8 cellular contexts compared by ENCODE assay signal in genomic region chr1:167455786-167456446, GRCh38.
DNase-seq lines count a peak whose midpoint lies in the region; ATAC-seq and TF ChIP-seq lines count a peak whose summit lies in the region.

No MANE protein-coding gene starts in this region.

- H3K27me3 Mint-ChIP-seq in activated T-cell treated with anti-CD3 and anti-CD28 coated beads, Interleukin-2, amount 50 U/mL, for 72 hours (ENCODE audit: low read depth), result no peaks in the 10 kb centered on the region

- H3K4me1 Mint-ChIP-seq in activated T-cell treated with anti-CD3 and anti-CD28 coated beads, Interleukin-2, amount 50 U/mL, for 72 hours (ENCODE audit: low read depth), result peaks cover 78% of the 10 kb centered on the region

- H3K27me3 ChIP-seq in foreskin keratinocyte (peaks cover 7% of the 10 kb centered on the region), neutrophil (peaks cover 55% of the 10 kb centered on the region)

- H3K9me3 ChIP-seq in neutrophil, result no peaks in the 10 kb centered on the region

- no peaks in the 10 kb centered on the region for H3K36me3 ChIP-seq in neutrophil

- peak overlapping the region; percentile 83 to 87 for H3K4me3 Mint-ChIP-seq in activated T-cell treated with anti-CD3 and anti-CD28 coated beads, Interleukin-2, amount 50 U/mL, for 72 hours

- peak; percentile 22 for ATAC-seq in GM19328 (IDR thresholded peaks at IDR 0.05; ENCODE audit: unreplicated experiment)
- ATAC-seq in HG03442 (IDR thresholded peaks at IDR 0.05; ENCODE audit: unreplicated experiment), result peak; percentile 36
- ATAC-seq in activated T-cell treated with anti-CD3 and anti-CD28 coated beads, Interleukin-2, amount 50 U/mL, for 72 hours (replicated peaks in 1 of 2), result peak; percentile 59 to 63
- peak; percentile 33 for ATAC-seq in foreskin keratinocyte

- no peaks in the 10 kb centered on the region for H3K4me1 ChIP-seq in foreskin keratinocyte
- peaks cover 16 to 19% of the 10 kb centered on the region in 2 experiments for H3K4me1 ChIP-seq in neutrophil (ENCODE audit: control insufficient read depth in 1 of 2, insufficient read depth in 1 of 2, low read depth in 1 of 2, low read length in 1 of 2)

- H3K9me3 Mint-ChIP-seq in activated T-cell treated with anti-CD3 and anti-CD28 coated beads, Interleukin-2, amount 50 U/mL, for 72 hours, result no peaks in the 10 kb centered on the region

- H3K27ac ChIP-seq in foreskin keratinocyte (peak overlapping the region; percentile 63), neutrophil (no peak overlapping the region)

- peak overlapping the region; percentile 51 to 72 for H3K4me3 ChIP-seq in neutrophil (ENCODE audit: low read depth in 1 of 2, low read length in 1 of 2)

- H3K27ac Mint-ChIP-seq in activated T-cell treated with anti-CD3 and anti-CD28 coated beads, Interleukin-2, amount 50 U/mL, for 72 hours, result peak overlapping the region; percentile 59

- no peak for TF ChIP-seq CTCF in foreskin keratinocyte (conservative IDR thresholded peaks at IDR 0.05)
- no peak for TF ChIP-seq CTCF in neutrophil (IDR thresholded peaks at IDR 0.05)

- H3K36me3 Mint-ChIP-seq in activated T-cell treated with anti-CD3 and anti-CD28 coated beads, Interleukin-2, amount 50 U/mL, for 72 hours (ENCODE audit: insufficient read depth in 2 of 2), result no peaks in the 10 kb centered on the region

- peak; percentile 22 for DNase-seq in CD1c-positive myeloid dendritic cell (ENCODE audit: extremely low spot score)
- DNase-seq in activated T-cell treated with anti-CD3 and anti-CD28 coated beads, Interleukin-2, amount 50 U/mL, for 72 hours, result peak; percentile 70 to 78
- no peak for DNase-seq in foreskin keratinocyte
- no peak for DNase-seq in AML-193 (lab: John Stamatoyannopoulos, UW)
- no peak for DNase-seq in epidermal melanocyte (ENCODE audit: insufficient read length, low spot score)

Comparison
In these comparisons a context has a peak if more than half of its experiments do, and no peak if none do; other contexts are left out.
1. DNase-seq: peak in CD1c-positive myeloid dendritic cell (single experiment) and activated T-cell treated with anti-CD3 and anti-CD28 coated beads, Interleukin-2, amount 50 U/mL, for 72 hours (2 of 2); none in foreskin keratinocyte (0 of 2), AML-193 (0 of 2) and epidermal melanocyte (single experiment).
2. Peak in every context shown above with its lines, with median percentiles within 50 percentile points of each other: ATAC-seq.